26 cellular contexts compared by ENCODE assay signal in the genomic region with DNA sequence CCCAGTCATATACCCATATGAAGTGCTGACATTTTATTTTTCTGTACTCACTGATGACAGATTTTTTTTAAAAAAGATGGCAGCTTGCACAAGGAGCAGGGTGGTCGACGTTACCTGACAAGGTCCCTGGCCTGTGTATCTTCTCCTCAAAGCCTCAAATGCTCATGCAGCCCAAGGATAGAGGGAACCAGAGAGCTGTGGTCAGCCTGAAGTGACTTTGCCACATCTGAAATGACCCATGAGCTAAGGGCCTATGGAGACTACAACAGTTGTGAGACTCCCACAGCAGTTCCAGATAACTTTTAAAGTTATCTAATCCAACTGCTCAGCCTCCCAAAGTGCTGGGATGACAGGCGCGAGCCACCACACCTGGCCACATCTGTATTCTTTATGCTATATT.
A peak's percentile ranks its signal among the peaks of the same experiment; 100 is the strongest.
DNase-seq lines count a peak whose midpoint lies in the region; ATAC-seq and TF ChIP-seq lines count a peak whose summit lies in the region.
"Had no signal": no experiment of that assay in that cellular context is flagged by ENCODE, and none has a peak within 500 bp of the region (broad histone marks: within the 10 kb centered on the region; RNA-seq: fewer than 3 reads in every experiment).

No MANE protein-coding gene starts in this region.

- CTCF ChIA-PET in CD8-positive, alpha-beta T cell (lab: Charles Lee), result interaction anchor here (0.6 to 1.3 kb wide), 2 partner anchors 117 to 1132 kb away, joined by 3 read pairs; no protein-coding TSS in a partner anchor
- CTCF ChIA-PET in SK-N-SH (lab: Yijun Ruan, JAX), result interaction anchor here (1.8 kb wide), 1 partner anchor 117 kb away, joined by 7 read pairs; no protein-coding TSS in a partner anchor

- POLR2A ChIA-PET in CD8-positive, alpha-beta T cell (lab: Charles Lee), result interaction anchor here (1.0 kb wide), 1 partner anchor 132 kb away, joined by 3 read pairs; the partner anchor contains the start of gene GLUL
- POLR2A ChIA-PET in SK-N-SH (lab: Yijun Ruan, JAX), result no interaction called here

- no peaks in the 10 kb centered on the region for H3K9me3 Mint-ChIP-seq in CD8-positive, alpha-beta T cell
- peaks cover 4% of the 10 kb centered on the region for H3K9me3 Mint-ChIP-seq in activated T-helper 17 cell treated with anti-CD3 and anti-CD28 coated beads, Interleukin-2, amount 50 U/mL, for 72 hours
- H3K9me3 Mint-ChIP-seq: activated B cell treated with CpG ODN at 0.5 μM for 24 hours; activated T-cell treated with anti-CD3 and anti-CD28 coated beads, Interleukin-2, amount 50 U/mL, for 72 hours had no signal

- no peaks in the 10 kb centered on the region for H3F3A ChIP-seq in SK-N-SH (replicated peaks; ENCODE audit: insufficient read depth)

- H3K9ac ChIP-seq in SK-N-SH, result no peak overlapping the region

- WGBS in SK-N-SH (ENCODE audit: low lambda C conversion rate), result 55% methylated on average over 4 of the region's 4 CpGs

- no peaks in the 10 kb centered on the region for H3K79me2 ChIP-seq in SK-N-SH (ENCODE audit: insufficient read depth)

- no peaks in the 10 kb centered on the region for H3K36me3 Mint-ChIP-seq in CD8-positive, alpha-beta T cell
- H3K36me3 Mint-ChIP-seq in activated T-helper 17 cell treated with anti-CD3 and anti-CD28 coated beads, Interleukin-2, amount 50 U/mL, for 72 hours (ENCODE audit: low read depth), result no peaks in the 10 kb centered on the region

- H3K27me3 ChIP-seq in CD8-positive, alpha-beta T cell (ENCODE audit: insufficient read depth, low read length), result no peaks in the 10 kb centered on the region
- H3K27me3 ChIP-seq in neutrophil (no peaks in the 10 kb centered on the region), SK-N-SH (ENCODE audit: insufficient read depth) (no peaks in the 10 kb centered on the region)
- H3K27me3 ChIP-seq: esophagus muscularis mucosa, left lung had no signal

- no peak for TF ChIP-seq CTCF in CD8-positive, alpha-beta T cell (IDR thresholded peaks at IDR 0.05)
- TF ChIP-seq CTCF in neutrophil (IDR thresholded peaks at IDR 0.05) (no peak), SK-N-SH (IDR thresholded peaks at IDR 0.05) (no peak)

- H3K9me2 ChIP-seq in SK-N-SH, result no peaks in the 10 kb centered on the region

- no peaks in the 10 kb centered on the region for H4K20me1 ChIP-seq in SK-N-SH (ENCODE audit: insufficient read depth)

- H3K4me1 Mint-ChIP-seq in CD8-positive, alpha-beta T cell (ENCODE audit: low read depth), result peaks cover 33% of the 10 kb centered on the region
- peaks cover 27% of the 10 kb centered on the region for H3K4me1 Mint-ChIP-seq in activated T-helper 17 cell treated with anti-CD3 and anti-CD28 coated beads, Interleukin-2, amount 50 U/mL, for 72 hours

- ATAC-seq in CD8-positive, alpha-beta T cell, result no peak
- no peak for ATAC-seq in activated T-helper 17 cell treated with anti-CD3 and anti-CD28 coated beads, Interleukin-2, amount 50 U/mL, for 72 hours (replicated peaks)
- ATAC-seq: activated T-cell treated with anti-CD3 and anti-CD28 coated beads, Interleukin-2, amount 50 U/mL, for 72 hours; psoas muscle had no signal

- intact Hi-C loops in CD8-positive, alpha-beta T cell (cut with DNase I, micrococcal nuclease), result loop anchor here in 1 of 2 experiments (5.0 kb wide), 1 partner anchor 132 kb away; the partner anchor contains the start of gene GLUL

- TF ChIP-seq EP300 in SK-N-SH (IDR thresholded peaks at IDR 0.05; ENCODE audit: borderline replicate concordance in 1 of 2, low read depth in 1 of 2, low read length in 1 of 2), result no peak

- no peak overlapping the region for H2AFZ ChIP-seq in SK-N-SH (ENCODE audit: low read depth)

- no peak overlapping the region for H3K4me3 Mint-ChIP-seq in CD8-positive, alpha-beta T cell
- H3K4me3 Mint-ChIP-seq in activated T-helper 17 cell treated with anti-CD3 and anti-CD28 coated beads, Interleukin-2, amount 50 U/mL, for 72 hours, result peak overlapping the region; percentile 72
- H3K4me3 Mint-ChIP-seq: activated B cell treated with CpG ODN at 0.5 μM for 24 hours; activated CD4-positive, alpha-beta T cell treated with anti-CD3 and anti-CD28 coated beads, Interleukin-2, amount 10 ng/mL, durations not matched to agents 7 days and 5 days had no signal

- DNase-seq in CD8-positive, alpha-beta T cell, result no peak
- DNase-seq in NCI-H345 (lab: John Stamatoyannopoulos, UW), result no peak
- DNase-seq in DMS 273 treated with DMSO at 0.1 percent for 48 hours (lab: John Stamatoyannopoulos, UW), result no peak
- DNase-seq in SK-N-SH, result no peak
- DNase-seq: activated B cell treated with CpG ODN at 0.5 μM for 24 hours; activated CD4-positive, alpha-beta T cell treated with anti-CD3 and anti-CD28 coated beads, Interleukin-2, amount 10 ng/mL, durations not matched to agents 7 days and 5 days; activated naive CD4-positive, alpha-beta T cell; activated T-cell treated with anti-CD3 and anti-CD28 coated beads, Interleukin-2, amount 50 U/mL, for 72 hours; caudate nucleus; cortex of kidney; foreskin fibroblast; islet precursor cell; left lung; mesendoderm; NCI-H1048; NCI-H446; NCI-H82; occipital lobe; psoas muscle; stimulated activated CD4-positive, alpha-beta T cell treated with anti-CD3 and anti-CD28 coated beads, Interleukin-4, amount 100 ng/mL, for 4 hours; trophoblast cell had no signal

- no peak overlapping the region for H3K4me3 ChIP-seq in CD8-positive, alpha-beta T cell (ENCODE audit: low read depth, low read length)
- H3K4me3 ChIP-seq in neutrophil (ENCODE audit: low read depth in 1 of 2, low read length in 1 of 2), result no peak overlapping the region
- no peak overlapping the region for H3K4me3 ChIP-seq in SK-N-SH (ENCODE audit: low read depth in 2 of 2, low read length in 1 of 2)
- H3K4me3 ChIP-seq: esophagus muscularis mucosa, HAP-1, left lung, psoas muscle had no signal

- no peaks in the 10 kb centered on the region for H3K36me3 ChIP-seq in CD8-positive, alpha-beta T cell (ENCODE audit: insufficient read depth, low read length)
- H3K36me3 ChIP-seq in KOPT-K1 (ENCODE audit: insufficient read depth, low read length) (no peaks in the 10 kb centered on the region), neutrophil (no peaks in the 10 kb centered on the region), SK-N-SH (replicated peaks in 1 of 2; ENCODE audit: control insufficient read depth in 1 of 2, insufficient read depth in 2 of 2, low read length in 1 of 2) (no peaks in the 10 kb centered on the region)
- H3K36me3 ChIP-seq: esophagus muscularis mucosa, HAP-1, left lung had no signal

- no peak for TF ChIP-seq RAD21 in SK-N-SH (IDR thresholded peaks at IDR 0.05; ENCODE audit: low read length)

- no peak overlapping the region for H3K27ac ChIP-seq in CD8-positive, alpha-beta T cell (ENCODE audit: low read depth, low read length)
- peak overlapping the region; percentile 99 for H3K27ac ChIP-seq in KOPT-K1 (ENCODE audit: low read depth, low read length, poor library complexity, severe bottlenecking)
- peak overlapping the region; percentile 85 for H3K27ac ChIP-seq in neutrophil
- H3K27ac ChIP-seq in SK-N-SH (ENCODE audit: low read depth in 2 of 2, low read length in 1 of 2), result no peak overlapping the region
- H3K27ac ChIP-seq: psoas muscle had no signal

- H3K4me2 ChIP-seq in SK-N-SH, result no peak overlapping the region

- H3K4me1 ChIP-seq in CD8-positive, alpha-beta T cell (ENCODE audit: insufficient read depth, low read length), result peaks cover 32% of the 10 kb centered on the region
- H3K4me1 ChIP-seq in neutrophil (ENCODE audit: control insufficient read depth in 1 of 2, insufficient read depth in 1 of 2, low read depth in 1 of 2, low read length in 1 of 2) (peaks cover 26 to 30% of the 10 kb centered on the region in 2 experiments), SK-N-SH (ENCODE audit: control insufficient read depth in 1 of 2, insufficient read depth in 2 of 2, low read depth in 1 of 2, low read length in 1 of 2) (peaks cover 0 to 6% of the 10 kb centered on the region in 2 experiments; a peak in 1 of 4 replicates)
- H3K4me1 ChIP-seq: HAP-1 had no signal

- no peaks in the 10 kb centered on the region for H3K27me3 Mint-ChIP-seq in CD8-positive, alpha-beta T cell (ENCODE audit: low read depth)
- H3K27me3 Mint-ChIP-seq in activated T-helper 17 cell treated with anti-CD3 and anti-CD28 coated beads, Interleukin-2, amount 50 U/mL, for 72 hours, result no peaks in the 10 kb centered on the region
- H3K27me3 Mint-ChIP-seq: activated B cell treated with CpG ODN at 0.5 μM for 24 hours; activated CD4-positive, alpha-beta T cell treated with anti-CD3 and anti-CD28 coated beads, Interleukin-2, amount 10 ng/mL, durations not matched to agents 7 days and 5 days had no signal

- H3K9me3 ChIP-seq in CD8-positive, alpha-beta T cell (ENCODE audit: low read length), result no peaks in the 10 kb centered on the region
- H3K9me3 ChIP-seq in KOPT-K1 (ENCODE audit: insufficient read depth, low read length, poor library complexity, severe bottlenecking), result no peaks in the 10 kb centered on the region
- H3K9me3 ChIP-seq in neutrophil, result no peaks in the 10 kb centered on the region
- no peaks in the 10 kb centered on the region for H3K9me3 ChIP-seq in SK-N-SH
- H3K9me3 ChIP-seq: esophagus muscularis mucosa, HAP-1, left lung, psoas muscle had no signal

- peak overlapping the region; percentile 57 for H3K27ac Mint-ChIP-seq in CD8-positive, alpha-beta T cell
- H3K27ac Mint-ChIP-seq in activated T-helper 17 cell treated with anti-CD3 and anti-CD28 coated beads, Interleukin-2, amount 50 U/mL, for 72 hours, result peak overlapping the region; percentile 92
- H3K27ac Mint-ChIP-seq: activated B cell treated with CpG ODN at 0.5 μM for 24 hours had no signal

TF ChIP-seq in SK-N-SH, 30 proteins besides CTCF, POLR2A, EP300 and RAD21 (continues in another document):
- no peak for TF ChIP-seq USF1 (IDR thresholded peaks at IDR 0.05; ENCODE audit: borderline replicate concordance, low read depth)
- TF ChIP-seq NFIC (IDR thresholded peaks at IDR 0.05; ENCODE audit: borderline replicate concordance), result no peak
- no peak for TF ChIP-seq FOXJ3 (CRISPR knock-in tag; IDR thresholded peaks at IDR 0.05)
- no peak for TF ChIP-seq PBX3 (IDR thresholded peaks at IDR 0.05)
- no peak for TF ChIP-seq JUND (IDR thresholded peaks at IDR 0.05)
- TF ChIP-seq CHD2 (IDR thresholded peaks at IDR 0.05; ENCODE audit: low read length, partially characterized antibody), result no peak

Comparison
In these comparisons a context has a peak if more than half of its experiments do, and no peak if none do; other contexts are left out.
1. H3K27ac ChIP-seq: peak in KOPT-K1 (single experiment) and neutrophil (single experiment); none in CD8-positive, alpha-beta T cell (single experiment) and SK-N-SH (0 of 2).